1 cellular context compared by ENCODE assay signal in the genomic region with DNA sequence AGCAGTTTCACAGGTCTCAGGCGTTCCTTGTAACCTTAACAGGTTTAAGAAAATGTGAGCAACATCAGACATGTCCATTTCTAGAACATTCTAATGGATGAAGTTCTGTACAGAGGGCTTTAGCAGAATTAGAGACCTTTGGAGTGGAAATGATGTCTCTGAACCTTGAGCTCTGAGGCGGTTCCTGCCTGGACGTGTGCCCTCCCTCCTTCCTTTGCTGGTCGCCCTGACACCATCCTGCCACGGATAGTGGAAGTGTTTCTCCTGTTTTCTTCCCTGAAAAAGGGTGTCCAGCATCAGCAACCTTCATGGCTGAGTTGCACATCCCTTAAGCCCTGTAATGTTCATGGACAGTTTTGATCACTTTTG.
TF ChIP-seq lines count a peak whose summit lies in the region.

No MANE protein-coding gene starts in this region.

TF ChIP-seq in liver, 16 proteins besides CTCF, POLR2A, EP300 and RAD21:
- TF ChIP-seq, protein P1, sequence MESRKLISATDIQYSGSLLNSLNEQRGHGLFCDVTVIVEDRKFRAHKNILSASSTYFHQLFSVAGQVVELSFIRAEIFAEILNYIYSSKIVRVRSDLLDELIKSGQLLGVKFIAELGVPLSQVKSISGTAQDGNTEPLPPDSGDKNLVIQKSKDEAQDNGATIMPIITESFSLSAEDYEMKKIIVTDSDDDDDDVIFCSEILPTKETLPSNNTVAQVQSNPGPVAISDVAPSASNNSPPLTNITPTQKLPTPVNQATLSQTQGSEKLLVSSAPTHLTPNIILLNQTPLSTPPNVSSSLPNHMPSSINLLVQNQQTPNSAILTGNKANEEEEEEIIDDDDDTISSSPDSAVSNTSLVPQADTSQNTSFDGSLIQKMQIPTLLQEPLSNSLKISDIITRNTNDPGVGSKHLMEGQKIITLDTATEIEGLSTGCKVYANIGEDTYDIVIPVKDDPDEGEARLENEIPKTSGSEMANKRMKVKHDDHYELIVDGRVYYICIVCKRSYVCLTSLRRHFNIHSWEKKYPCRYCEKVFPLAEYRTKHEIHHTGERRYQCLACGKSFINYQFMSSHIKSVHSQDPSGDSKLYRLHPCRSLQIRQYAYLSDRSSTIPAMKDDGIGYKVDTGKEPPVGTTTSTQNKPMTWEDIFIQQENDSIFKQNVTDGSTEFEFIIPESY (IDR thresholded peaks at IDR 0.05): no peak
- peak; percentile 22 to 75 for TF ChIP-seq HNF4A (conservative IDR thresholded peaks at IDR 0.05)
